Comparison of ENCODE assay signal across 16 cellular contexts in the genomic region with DNA sequence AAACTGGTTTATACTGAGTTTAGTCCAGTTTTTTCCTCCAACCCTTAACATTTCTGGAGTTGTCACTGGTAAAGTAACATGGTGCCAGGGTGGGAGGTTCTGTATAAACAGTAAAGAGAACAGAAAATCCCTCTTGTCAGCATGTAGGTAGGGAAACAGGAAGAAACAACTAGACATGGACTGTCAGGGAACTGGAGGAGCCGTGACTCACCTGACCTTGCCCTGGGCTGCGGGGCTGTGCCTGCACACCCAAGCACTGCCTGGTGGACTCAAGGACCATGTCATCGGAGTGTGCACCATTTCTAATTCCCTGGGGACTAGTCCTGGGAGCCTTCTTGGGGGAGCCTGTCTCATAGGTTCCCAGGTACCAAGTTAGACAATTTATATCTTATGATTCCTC.
DNase-seq lines count a peak whose midpoint lies in the region; ATAC-seq and TF ChIP-seq lines count a peak whose summit lies in the region.
"Had no signal": no experiment of that assay in that cellular context is flagged by ENCODE, and none has a peak within 500 bp of the region (broad histone marks: within the 10 kb centered on the region; RNA-seq: fewer than 3 reads in every experiment).

No MANE protein-coding gene starts in this region.

- no peaks in the 10 kb centered on the region for H3K36me3 ChIP-seq in mammary epithelial cell (ENCODE audit: insufficient read depth, low read length)
- no peaks in the 10 kb centered on the region for H3K36me3 ChIP-seq in MG63
- H3K36me3 ChIP-seq: thyroid gland, WERI-Rb-1 had no signal

- intact Hi-C loops in mammary epithelial cell (cut with micrococcal nuclease), result no loop called here

- H3K9ac ChIP-seq in mammary epithelial cell (ENCODE audit: insufficient read depth, low read length), result no peak overlapping the region

- H3K4me3 ChIP-seq in mammary epithelial cell (replicated peaks in 1 of 3; ENCODE audit: insufficient read depth in 1 of 3, low read depth in 2 of 3, low read length in 3 of 3) (no peak overlapping the region), MG63 (no peak overlapping the region)
- H3K4me3 ChIP-seq: PC-9, thyroid gland had no signal

- CTCF ChIA-PET in mammary epithelial cell (lab: Charles Lee; ENCODE audit: low non-redundant PET), result no interaction called here

- H3K9me3 ChIP-seq in mammary epithelial cell (replicated peaks; ENCODE audit: insufficient read depth, low read length) (no peaks in the 10 kb centered on the region), MG63 (no peaks in the 10 kb centered on the region)
- H3K9me3 ChIP-seq: thyroid gland had no signal

- H4K20me1 ChIP-seq in mammary epithelial cell (ENCODE audit: insufficient read depth, low read length), result no peaks in the 10 kb centered on the region

- in situ Hi-C loops in Caki2 (cut with HindIII; ENCODE audit: low pct_unique_long_range_greater_than_20kb, low sequenced_read_pairs) (no loop called here), mammary epithelial cell (cut with MboI; ENCODE audit: low sequenced_read_pairs in 2 of 2) (no loop called here)

- 93% methylated on average over 3 of the region's 3 CpGs for WGBS in mammary epithelial cell (ENCODE audit: low coverage, missing lambda C conversion rate)

- no peak overlapping the region for H3K27ac ChIP-seq in mammary epithelial cell (ENCODE audit: insufficient read depth, low read depth, low read length)
- H3K27ac ChIP-seq: PC-9, thyroid gland, WERI-Rb-1 had no signal

- no peaks in the 10 kb centered on the region for H3K27me3 ChIP-seq in mammary epithelial cell (ENCODE audit: insufficient read depth, low read length)
- no peaks in the 10 kb centered on the region for H3K27me3 ChIP-seq in MG63
- H3K27me3 ChIP-seq: thyroid gland had no signal

- H2AFZ ChIP-seq in mammary epithelial cell (ENCODE audit: low read depth, low read length), result no peak overlapping the region
- H2AFZ ChIP-seq: PC-9 had no signal

- dilution Hi-C loops in mammary epithelial cell (cut with HindIII; ENCODE audit: low sequenced_read_pairs), result no loop called here

- TF ChIP-seq CTCF in mammary epithelial cell (conservative IDR thresholded peaks at IDR 0.05 in 1 of 2, IDR thresholded peaks at IDR 0.05 in 1 of 2; ENCODE audit: extremely low read depth in 1 of 2, insufficient read depth in 1 of 2, low read depth in 1 of 2, low read length in 2 of 2), result no peak

- H3K4me2 ChIP-seq in mammary epithelial cell (ENCODE audit: insufficient read depth, low read depth, low read length), result no peak overlapping the region
- H3K4me2 ChIP-seq: PC-9 had no signal

- H3K79me2 ChIP-seq in mammary epithelial cell (ENCODE audit: insufficient read depth, low read length), result no peaks in the 10 kb centered on the region

- DNase-seq in Caki2 (ENCODE audit: low read depth), result peak; percentile 7
- peak; percentile 65 for DNase-seq in HT1080 (ENCODE audit: low read depth)
- peak; percentile 5 for DNase-seq in mammary epithelial cell
- peak; percentile 48 for DNase-seq in kidney glomerular epithelial cell (lab: John Stamatoyannopoulos, UW)
- DNase-seq in MG63, result no peak
- no peak for DNase-seq in T-helper 9 cell
- DNase-seq: activated CD8-positive, alpha-beta memory T cell treated with anti-CD3 and anti-CD28 coated beads for 24 hours; head of caudate nucleus; kidney; NCI-H1694 treated with DMSO at 0.1 percent for 48 hours; nucleus accumbens; thyroid gland; WERI-Rb-1 had no signal

- H3K4me1 ChIP-seq in mammary epithelial cell (ENCODE audit: insufficient read depth, low read length), result no peaks in the 10 kb centered on the region
- H3K4me1 ChIP-seq: thyroid gland had no signal

- no peak for ATAC-seq in HG03521 (IDR thresholded peaks at IDR 0.05; ENCODE audit: unreplicated experiment)
- no peak for ATAC-seq in HG02973 (IDR thresholded peaks at IDR 0.05; ENCODE audit: unreplicated experiment)

- BruUV-seq in mammary epithelial cell (replicated peaks; lab: Mats Ljungman, UMichigan), result no TSS peak

Comparison
In these comparisons a context has a peak if more than half of its experiments do, and no peak if none do; other contexts are left out.
1. DNase-seq: peak in Caki2 (single experiment), HT1080 (single experiment), mammary epithelial cell (single experiment) and kidney glomerular epithelial cell (single experiment); none in MG63 (single experiment) and T-helper 9 cell (single experiment).